Comparison of ENCODE assay signal across 8 cellular contexts in genomic region chr2:157336137-157336721, GRCh38. TPM values are rescaled to one million over a fixed set of nuclear protein-coding genes. Genes with fewer than 3 reads are reported as not detected.
DNase-seq lines count a peak whose midpoint lies in the region; ATAC-seq and TF ChIP-seq lines count a peak whose summit lies in the region.

No MANE protein-coding gene starts in this region.

- TF ChIP-seq CTCF in glutamatergic neuron (IDR thresholded peaks at IDR 0.05; ENCODE audit: partially characterized antibody, unreplicated experiment): peak; percentile 90

- no peaks in the 10 kb centered on the region for H3K36me3 Mint-ChIP-seq in glutamatergic neuron (ENCODE audit: unreplicated experiment)

- H3K27me3 ChIP-seq in H7 (ENCODE audit: control insufficient read depth, insufficient read depth, low read length): no peaks in the 10 kb centered on the region

- DNase-seq in NOMO-1 (lab: John Stamatoyannopoulos, UW; ENCODE audit: unreplicated experiment in 2 of 2) (peak; percentile 21 to 23), NOMO-1 treated with dmso at 0.1 percent for 144 hours (lab: John Stamatoyannopoulos, UW; ENCODE audit: unreplicated experiment) (no peak), H7 (peak; percentile 23), NCI-H748 treated with DMSO at 0.1 percent for 48 hours (lab: John Stamatoyannopoulos, UW) (peak; percentile 28), glutamatergic neuron (peak; percentile 23)
- peak; percentile 37 to 52 for DNase-seq in activated T-cell treated with anti-CD3 and anti-CD28 coated beads, Interleukin-2, amount 50 U/mL, for 48 hours
- peak; percentile 46 to 62 for DNase-seq in stimulated activated CD4-positive, alpha-beta T cell treated with anti-CD3 and anti-CD28 coated beads, Interleukin-2, amount 100 ng/mL, for 24 hours

- peaks cover 2% of the 10 kb centered on the region for H3K9me3 Mint-ChIP-seq in glutamatergic neuron (ENCODE audit: unreplicated experiment)

- no peak overlapping the region for H3K4me3 ChIP-seq in H7 (ENCODE audit: insufficient read depth, low read depth, low read length)

- ATAC-seq in HG03521 (IDR thresholded peaks at IDR 0.05; ENCODE audit: unreplicated experiment): no peak

- H3K4me3 Mint-ChIP-seq in glutamatergic neuron (ENCODE audit: unreplicated experiment): no peak overlapping the region

- H3K36me3 ChIP-seq in H7 (replicated peaks; ENCODE audit: control insufficient read depth, insufficient read depth, low read length): no peaks in the 10 kb centered on the region

- H3K27ac Mint-ChIP-seq in glutamatergic neuron (ENCODE audit: unreplicated experiment): no peak overlapping the region

- no peaks in the 10 kb centered on the region for H3K4me1 Mint-ChIP-seq in glutamatergic neuron (ENCODE audit: low read depth, unreplicated experiment)

- H3K27me3 Mint-ChIP-seq in glutamatergic neuron (ENCODE audit: unreplicated experiment): no peaks in the 10 kb centered on the region

RNA-seq across cellular contexts. Expression of gene ERMN, which starts 10.6 kb away (rescaled TPM):
- total RNA-seq in H7 (2014; rRNA removed; shearing (Covaris generic)): 0.04 and 0.31 TPM in 2 replicates
- not detected for total RNA-seq in glutamatergic neuron (ENCODE audit: unreplicated experiment)
